ENCODE assay signal across 2 cellular contexts in genomic region chr5:1473746-1474145, GRCh38.
TF ChIP-seq lines count a peak whose summit lies in the region.

No MANE protein-coding gene starts in this region.

TF ChIP-seq in SK-N-SH, 30 proteins besides CTCF, POLR2A, EP300 and RAD21 (continued from another document):
- TF ChIP-seq ZBTB33 (IDR thresholded peaks at IDR 0.05; ENCODE audit: borderline replicate concordance, low read depth): no peak
- TF ChIP-seq USF2 (IDR thresholded peaks at IDR 0.05; ENCODE audit: borderline replicate concordance, low read depth, low read length): no peak
- no peak for TF ChIP-seq YY1 (IDR thresholded peaks at IDR 0.05; ENCODE audit: low read depth)
- TF ChIP-seq IRF3 (IDR thresholded peaks at IDR 0.05; ENCODE audit: low read depth, low read length): no peak
- no peak for TF ChIP-seq TAF1 (IDR thresholded peaks at IDR 0.05; ENCODE audit: borderline replicate concordance, low read depth, low read length)
- no peak for TF ChIP-seq NFIC (IDR thresholded peaks at IDR 0.05; ENCODE audit: borderline replicate concordance)
- TF ChIP-seq TCF12 (IDR thresholded peaks at IDR 0.05): no peak
- no peak for TF ChIP-seq TEAD4 (IDR thresholded peaks at IDR 0.05; ENCODE audit: borderline replicate concordance, insufficient read depth)
- no peak for TF ChIP-seq PBX3 (IDR thresholded peaks at IDR 0.05)
- no peak for TF ChIP-seq FOXJ3 (CRISPR knock-in tag; IDR thresholded peaks at IDR 0.05)
- TF ChIP-seq ELF1 (IDR thresholded peaks at IDR 0.05): no peak
- TF ChIP-seq MXI1 (IDR thresholded peaks at IDR 0.05; ENCODE audit: low read depth, low read length): no peak
- TF ChIP-seq RXRA (IDR thresholded peaks at IDR 0.05; ENCODE audit: borderline replicate concordance, low read depth): no peak

TF ChIP-seq in SK-N-SH treated with all-trans-retinoic acid at 6 μM for 48 hours, 23 proteins besides CTCF, POLR2A, EP300 and RAD21 (continued from another document):
- TF ChIP-seq TCF4 (CRISPR knock-in tag; IDR thresholded peaks at IDR 0.05; ENCODE audit: borderline replicate concordance) (no peak), BACH2 (CRISPR knock-in tag; IDR thresholded peaks at IDR 0.05; ENCODE audit: borderline replicate concordance) (no peak), ZNF565 (CRISPR knock-in tag; conservative IDR thresholded peaks at IDR 0.05; ENCODE audit: low read depth) (no peak), PATZ1 (CRISPR knock-in tag; IDR thresholded peaks at IDR 0.05; ENCODE audit: borderline replicate concordance) (no peak), ZFP30 (CRISPR knock-in tag; IDR thresholded peaks at IDR 0.05) (no peak), ZNF70 (CRISPR knock-in tag; IDR thresholded peaks at IDR 0.05) (no peak), ARNTL (CRISPR knock-in tag; IDR thresholded peaks at IDR 0.05; ENCODE audit: borderline replicate concordance, low read depth) (no peak), ZFP3 (CRISPR knock-in tag; IDR thresholded peaks at IDR 0.05) (no peak), GLIS3 (CRISPR knock-in tag; IDR thresholded peaks at IDR 0.05) (no peak), ESRRG (CRISPR knock-in tag; IDR thresholded peaks at IDR 0.05) (no peak), POU6F1 (CRISPR knock-in tag; IDR thresholded peaks at IDR 0.05; ENCODE audit: borderline replicate concordance, low read depth) (no peak), PPARA (CRISPR knock-in tag; IDR thresholded peaks at IDR 0.05; ENCODE audit: borderline replicate concordance) (no peak)
TF ChIP-seq in SK-N-SH treated with all-trans-retinoic acid at 6 μM for 48 hours: peak in this region for 0.
